12 cellular contexts compared by ENCODE assay signal in the genomic region with DNA sequence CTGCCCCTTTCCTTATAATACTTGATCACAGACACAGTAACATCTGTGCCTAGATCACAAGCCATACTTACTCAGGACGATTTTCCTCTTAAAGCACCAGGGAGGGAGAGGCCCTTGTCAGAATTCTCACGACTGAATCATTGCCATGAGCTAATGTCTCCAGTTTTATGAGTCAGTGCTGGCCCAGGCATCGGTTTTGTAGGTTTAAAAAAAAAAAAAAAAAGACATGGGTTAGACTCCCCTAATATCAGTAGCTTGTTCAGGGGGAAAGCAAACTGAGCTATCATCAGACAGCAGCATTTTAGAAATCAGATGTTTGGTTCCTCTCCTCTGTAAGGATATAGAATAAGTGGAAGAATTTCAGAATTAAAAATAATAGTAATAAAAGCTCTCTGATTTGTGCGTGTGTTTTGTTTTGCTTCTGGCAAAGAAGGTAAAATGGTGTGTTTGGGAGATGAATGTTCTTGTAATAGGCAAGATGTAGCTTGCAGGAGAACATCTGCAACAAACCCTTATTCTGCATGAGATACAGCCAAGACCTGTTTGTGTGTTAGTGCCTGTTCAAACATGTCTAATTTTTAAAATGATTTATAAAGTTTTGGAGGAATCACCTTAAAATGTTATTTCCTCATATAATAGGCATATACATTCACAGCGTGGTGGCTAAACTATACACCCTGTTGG.
DNase-seq lines count a peak whose midpoint lies in the region; ATAC-seq and TF ChIP-seq lines count a peak whose summit lies in the region.
"Had no signal": no experiment of that assay in that cellular context is flagged by ENCODE, and none has a peak within 500 bp of the region (broad histone marks: within the 10 kb centered on the region; RNA-seq: fewer than 3 reads in every experiment).

No MANE protein-coding gene starts in this region.

- ATAC-seq in effector memory CD8-positive, alpha-beta T cell (replicated peaks) = no peak
- ATAC-seq in GM19455 (IDR thresholded peaks at IDR 0.05; ENCODE audit: unreplicated experiment) = no peak

- no peaks in the 10 kb centered on the region for H3K9me3 Mint-ChIP-seq in effector memory CD8-positive, alpha-beta T cell
- H3K9me3 Mint-ChIP-seq: central memory CD8-positive, alpha-beta T cell; T-helper 1 cell treated with Interleukin-12 subunit alpha and Interleukin-12 subunit beta and Interleukin-4 antibody, amounts not matched to agents 30 μg/mL and 1 μg/mL, for 36 hours had no signal

- intact Hi-C loops in A673 (cut with micrococcal nuclease; ENCODE audit: unreplicated experiment) = no loop called here

- H3K9me3 ChIP-seq in A673 (ENCODE audit: low read depth, low read length, poor library complexity, severe bottlenecking) = no peaks in the 10 kb centered on the region
- H3K9me3 ChIP-seq: Caco-2 had no signal

- H3K27me3 Mint-ChIP-seq in effector memory CD8-positive, alpha-beta T cell = peaks cover 6 to 16% of the 10 kb centered on the region in 2 donors
- H3K27me3 Mint-ChIP-seq: central memory CD8-positive, alpha-beta T cell had no signal

- H3K4me1 Mint-ChIP-seq in effector memory CD8-positive, alpha-beta T cell (ENCODE audit: low read depth in 2 of 2) = no peaks in the 10 kb centered on the region
- H3K4me1 Mint-ChIP-seq: central memory CD8-positive, alpha-beta T cell had no signal

- CTCF ChIA-PET in A673 (lab: Charles Lee) = interaction anchor here (0.5 to 1.1 kb wide), 2 partner anchors 38 to 652 kb away, joined by 3 read pairs; no protein-coding TSS in a partner anchor

- BruUV-seq in A673 (replicated peaks; lab: Mats Ljungman, UMichigan) = no TSS peak

- H3K27me3 ChIP-seq in A673 (replicated peaks; ENCODE audit: insufficient read depth, low read depth, low read length, poor library complexity) = no peaks in the 10 kb centered on the region

- no peaks in the 10 kb centered on the region for H3K36me3 Mint-ChIP-seq in effector memory CD8-positive, alpha-beta T cell (ENCODE audit: insufficient read depth)

- no peak overlapping the region for H3K27ac ChIP-seq in A673 (ENCODE audit: low read depth, low read length, poor library complexity, severe bottlenecking)

- H3K4me3 Mint-ChIP-seq in effector memory CD8-positive, alpha-beta T cell = no peak overlapping the region
- H3K4me3 Mint-ChIP-seq: central memory CD8-positive, alpha-beta T cell; T-helper 1 cell treated with Interleukin-12 subunit alpha and Interleukin-12 subunit beta and Interleukin-4 antibody, amounts not matched to agents 30 μg/mL and 1 μg/mL, for 36 hours had no signal

- POLR2A ChIA-PET in A673 (lab: Charles Lee; ENCODE audit: low non-redundant PET) = no interaction called here

- H3K4me1 ChIP-seq in A673 (ENCODE audit: insufficient read depth, low read length, poor library complexity, severe bottlenecking) = peaks cover 6% of the 10 kb centered on the region

- H3K36me3 ChIP-seq in A673 (ENCODE audit: insufficient read depth, low read length, poor library complexity, severe bottlenecking) = no peaks in the 10 kb centered on the region

- TF ChIP-seq CTCF in A673 (conservative IDR thresholded peaks at IDR 0.05; ENCODE audit: low read depth, low read length) (no peak), HFF-Myc (IDR thresholded peaks at IDR 0.05; ENCODE audit: low read depth, low read length, missing control alignments) (no peak)

- peak; percentile 59 for DNase-seq in A673 (ENCODE audit: low spot score)
- peak; percentile 30 for DNase-seq in HFF-Myc (ENCODE audit: extremely low read depth, low read depth)
- peak; percentile 55 for DNase-seq in amniotic stem cell (lab: John Stamatoyannopoulos, UW)
- DNase-seq in iris pigment epithelial cell (ENCODE audit: low read depth) = peak; percentile 85
- no peak for DNase-seq in effector memory CD8-positive, alpha-beta T cell
- no peak for DNase-seq in NCI-H2196 treated with DMSO at 0.1 percent for 48 hours (lab: John Stamatoyannopoulos, UW; ENCODE audit: unreplicated experiment)
- no peak for DNase-seq in GM19240 (ENCODE audit: insufficient read length, low spot score)
- DNase-seq: Caco-2 had no signal

- H3K4me3 ChIP-seq in A673 (ENCODE audit: low read depth, low read length, poor library complexity, severe bottlenecking) (no peak overlapping the region), HFF-Myc (replicated peaks; ENCODE audit: low read depth, low read length) (no peak overlapping the region)

- H3K27ac Mint-ChIP-seq in effector memory CD8-positive, alpha-beta T cell = no peak overlapping the region
- H3K27ac Mint-ChIP-seq: progenitor cell of endocrine pancreas; T-helper 1 cell treated with Interleukin-12 subunit alpha and Interleukin-12 subunit beta and Interleukin-4 antibody, amounts not matched to agents 30 μg/mL and 1 μg/mL, for 36 hours had no signal

Comparison
In these comparisons a context has a peak if more than half of its experiments do, and no peak if none do; other contexts are left out.
1. DNase-seq: peak in A673 (single experiment), HFF-Myc (single experiment), amniotic stem cell (single experiment) and iris pigment epithelial cell (single experiment); none in effector memory CD8-positive, alpha-beta T cell (0 of 3), NCI-H2196 treated with DMSO at 0.1 percent for 48 hours (single experiment) and GM19240 (single experiment).